In the genomic region with DNA sequence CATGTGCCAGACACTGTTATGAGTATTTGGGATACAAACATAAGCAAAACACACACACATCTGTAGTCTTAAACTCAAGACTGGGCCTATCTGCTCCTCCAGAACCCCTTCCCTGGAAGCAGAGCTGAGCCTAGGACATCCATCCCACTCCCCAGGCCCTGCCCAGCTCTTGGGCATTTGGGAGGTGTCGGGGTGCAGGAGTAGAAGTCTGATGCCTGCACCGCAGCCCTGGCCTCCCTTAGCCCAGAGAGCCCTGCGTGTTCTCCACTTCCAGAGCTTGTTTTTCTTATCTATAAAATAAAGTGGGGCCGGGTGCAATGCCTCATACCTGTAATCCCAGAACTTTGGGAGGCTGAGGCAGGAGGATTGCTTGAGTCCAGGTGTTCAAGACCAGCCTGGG, we compare ENCODE assay signal across 28 cellular contexts.
"Had no signal": no experiment of that assay in that cellular context is flagged by ENCODE, and none has a peak within 500 bp of the region (broad histone marks: within the 10 kb centered on the region; RNA-seq: fewer than 3 reads in every experiment).

No MANE protein-coding gene starts in this region.

- ATAC-seq: esophagus mucosa; left cardiac atrium; left lung; mucosa of descending colon; natural killer cell treated with Interleukin-12 subunit alpha and Interleukin-12 subunit beta and Interleukin-15 and Interleukin-18, amount 100 ng/mL, for 72 hours; pancreas; sciatic nerve; stimulated activated naive B cell treated with anti-CD40 and anti-IgM and Interleukin-4, amounts not matched to agents 10 μg/mL and 1 μg/mL and 100 μg/mL, for 72 hours; upper lobe of right lung had no signal

- DNase-seq: dorsolateral prefrontal cortex; effector CD4-positive, alpha-beta T cell; endodermal cell; foreskin fibroblast; gastrocnemius medialis; head of caudate nucleus; left cardiac atrium; left lung; mesenchymal stem cell; mucosa of descending colon; naive B cell; pancreas; stimulated activated naive B cell treated with anti-CD40 and anti-IgM and Interleukin-4, amounts not matched to agents 10 μg/mL and 1 μg/mL and 100 μg/mL, for 72 hours; transverse colon; upper lobe of right lung; uterus had no signal

- H3K4me3 ChIP-seq: dorsolateral prefrontal cortex, gastrocnemius medialis, hepatocyte, left lung, mucosa of descending colon, pancreas, right atrium auricular region, smooth muscle cell, thoracic aorta, transverse colon, upper lobe of right lung, uterus had no signal

- H3K4me1 ChIP-seq: left lung, pancreas, right atrium auricular region, transverse colon, upper lobe of right lung, uterus had no signal

- H3K4me1 Mint-ChIP-seq: endodermal cell had no signal

- H3K36me3 ChIP-seq: uterus had no signal

- H3K4me3 Mint-ChIP-seq: endodermal cell; mesothelial cell of epicardium; naive B cell; natural killer cell treated with Interleukin-12 subunit alpha and Interleukin-12 subunit beta and Interleukin-15 and Interleukin-18, amount 100 ng/mL, for 72 hours; neural crest cell; stimulated activated naive B cell treated with anti-CD40 and anti-IgM and Interleukin-4, amounts not matched to agents 10 μg/mL and 1 μg/mL and 100 μg/mL, for 72 hours; stimulated activated naive CD8-positive, alpha-beta T cell treated with anti-CD3 and anti-CD28 coated beads, Interleukin-15, Interleukin-2, amounts not matched to agents 100 ng/mL and 50 ng/mL, for 24 hours had no signal

- H3K9me3 Mint-ChIP-seq: natural killer cell treated with Interleukin-12 subunit alpha and Interleukin-12 subunit beta and Interleukin-15 and Interleukin-18, amount 100 ng/mL, for 72 hours; stimulated activated naive CD8-positive, alpha-beta T cell treated with anti-CD3 and anti-CD28 coated beads, Interleukin-15, Interleukin-2, amounts not matched to agents 100 ng/mL and 50 ng/mL, for 24 hours had no signal

- H3K27ac Mint-ChIP-seq: endodermal cell; mesothelial cell of epicardium; naive B cell; progenitor cell of endocrine pancreas; stimulated activated naive B cell treated with anti-CD40 and anti-IgM and Interleukin-4, amounts not matched to agents 10 μg/mL and 1 μg/mL and 100 μg/mL, for 72 hours; stimulated activated naive CD8-positive, alpha-beta T cell treated with anti-CD3 and anti-CD28 coated beads, Interleukin-15, Interleukin-2, amounts not matched to agents 100 ng/mL and 50 ng/mL, for 24 hours had no signal

- H3K9me3 ChIP-seq: gastrocnemius medialis, left lung, mucosa of descending colon, neutrophil, pancreas, right atrium auricular region, thoracic aorta, transverse colon, upper lobe of right lung, uterus had no signal

- H3K27me3 Mint-ChIP-seq: naive B cell; natural killer cell treated with Interleukin-12 subunit alpha and Interleukin-12 subunit beta and Interleukin-15 and Interleukin-18, amount 100 ng/mL, for 72 hours; progenitor cell of endocrine pancreas; stimulated activated naive B cell treated with anti-CD40 and anti-IgM and Interleukin-4, amounts not matched to agents 10 μg/mL and 1 μg/mL and 100 μg/mL, for 72 hours; stimulated activated naive CD8-positive, alpha-beta T cell treated with anti-CD3 and anti-CD28 coated beads, Interleukin-15, Interleukin-2, amounts not matched to agents 100 ng/mL and 50 ng/mL, for 24 hours had no signal

- H3K27ac ChIP-seq: dorsolateral prefrontal cortex, hepatocyte, left lung, neutrophil, pancreas, right atrium auricular region, thoracic aorta, transverse colon, upper lobe of right lung, uterus had no signal

- H3K27me3 ChIP-seq: dorsolateral prefrontal cortex, gastrocnemius medialis, hepatocyte, left lung, neutrophil, pancreas, right atrium auricular region, transverse colon, upper lobe of right lung, uterus had no signal
